In the genomic region with DNA sequence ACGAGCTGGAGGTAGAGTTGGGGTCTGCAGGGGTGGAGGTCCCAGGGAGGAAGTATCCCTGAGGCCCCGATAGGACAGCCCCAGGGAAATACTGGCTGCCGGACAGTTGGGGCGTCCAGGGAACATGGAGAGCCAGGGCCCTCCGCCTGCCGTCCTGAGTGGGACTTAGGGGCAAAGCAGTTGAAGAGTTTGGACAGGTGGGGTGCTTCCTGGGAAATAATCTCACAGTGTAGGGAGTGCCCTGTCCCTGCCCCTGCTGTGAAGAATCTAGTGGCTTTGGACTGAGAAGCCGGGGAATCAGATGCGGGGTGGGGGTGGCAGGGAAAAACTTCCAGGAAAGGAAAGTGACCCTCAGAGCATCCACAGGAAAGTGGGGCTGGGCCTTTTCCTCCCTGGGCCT, we compare ENCODE assay signal across 22 cellular contexts. TPM values are rescaled to one million over a fixed set of nuclear protein-coding genes. Genes with fewer than 3 reads are reported as not detected.
DNase-seq lines count a peak whose midpoint lies in the region; ATAC-seq lines count a peak whose summit lies in the region.
"Had no signal": no experiment of that assay in that cellular context is flagged by ENCODE, and none has a peak within 500 bp of the region (broad histone marks: within the 10 kb centered on the region; RNA-seq: fewer than 3 reads in every experiment).

No MANE protein-coding gene starts in this region.

- no CpG with 5 or more reads among the region's 8 CpGs for WGBS in neuronal stem cell (ENCODE audit: extremely low coverage in 2 of 2, insufficient read length in 2 of 2, insufficient replicate concordance in 1 of 2), 2 donors

- no peak overlapping the region for H2AK5ac ChIP-seq in neuronal stem cell (ENCODE audit: low read depth, low read length)

- H3K4me3 ChIP-seq in BLaER1 treated with 17β-estradiol and CSF1 and Interleukin-3, amounts not matched to agents 10 nM and 100 nM: no peak overlapping the region
- no peak overlapping the region for H3K4me3 ChIP-seq in neuronal stem cell (ENCODE audit: low read length in 2 of 2)
- H3K4me3 ChIP-seq: GM12878 had no signal

- H4K8ac ChIP-seq in neuronal stem cell (ENCODE audit: low read depth, low read length): no peak overlapping the region

- no peak overlapping the region for H2BK12ac ChIP-seq in neuronal stem cell (ENCODE audit: low read length)

- no peak overlapping the region for H3K23ac ChIP-seq in neuronal stem cell (ENCODE audit: low read depth, low read length, poor library complexity)

- peak overlapping the region; percentile 79 for H2BK15ac ChIP-seq in neuronal stem cell (ENCODE audit: low read length)

- H3K14ac ChIP-seq in neuronal stem cell (ENCODE audit: low read length): no peak overlapping the region

- H3K4ac ChIP-seq in neuronal stem cell (ENCODE audit: low read length): no peak overlapping the region

- H3K4me2 ChIP-seq in BLaER1 treated with 17β-estradiol and CSF1 and Interleukin-3, amounts not matched to agents 10 nM and 100 nM: peak overlapping the region; percentile 75 to 95 (median 82)
- no peak overlapping the region for H3K4me2 ChIP-seq in neuronal stem cell (ENCODE audit: insufficient read depth, low read length, poor library complexity, severe bottlenecking)

- peak overlapping the region in 2 of 11 experiments; percentile 29 to 63; a peak in 2 of 22 replicates for H3K9ac ChIP-seq in BLaER1 treated with 17β-estradiol and CSF1 and Interleukin-3, amounts not matched to agents 10 nM and 100 nM
- no peak overlapping the region for H3K9ac ChIP-seq in neuronal stem cell (ENCODE audit: low read depth, low read length, poor library complexity)

- H3K9me3 ChIP-seq in BLaER1 treated with 17β-estradiol and CSF1 and Interleukin-3, amounts not matched to agents 10 nM and 100 nM (replicated peaks in 1 of 11): no peaks in the 10 kb centered on the region
- H3K9me3 ChIP-seq in neuronal stem cell (replicated peaks in 1 of 2; ENCODE audit: control insufficient read depth in 2 of 2, insufficient read depth in 1 of 2, low read depth in 1 of 2, low read length in 2 of 2): no peaks in the 10 kb centered on the region
- H3K9me3 ChIP-seq: BE2C had no signal

- H2BK5ac ChIP-seq in neuronal stem cell (ENCODE audit: low read length): peak overlapping the region; percentile 43

- DNase-seq in neuronal stem cell (ENCODE audit: low spot score) (no peak), NCI-H1105 (lab: John Stamatoyannopoulos, UW) (no peak), NCI-H146 treated with DMSO at 0.1 percent for 48 hours (lab: John Stamatoyannopoulos, UW; ENCODE audit: unreplicated experiment) (no peak)
- DNase-seq: 8988T; ACHN; BE2C; C1 segment of cervical spinal cord; CD4-positive, alpha-beta memory T cell; CD4-positive, CD25-positive, alpha-beta regulatory T cell; CD8-positive, alpha-beta memory T cell; COR-L47; DMS 273 treated with DMSO at 0.1 percent for 48 hours; DMS153; DMS53; DMS79; DND-41; EL; GDM1 had no signal

- no peaks in the 10 kb centered on the region for H3K36me3 ChIP-seq in BLaER1 treated with 17β-estradiol and CSF1 and Interleukin-3, amounts not matched to agents 10 nM and 100 nM
- H3K36me3 ChIP-seq in neuronal stem cell (replicated peaks in 1 of 2; ENCODE audit: control insufficient read depth in 2 of 2, insufficient read depth in 2 of 2, low read length in 2 of 2): no peaks in the 10 kb centered on the region
- H3K36me3 ChIP-seq: BE2C had no signal

- H3K18ac ChIP-seq in neuronal stem cell (ENCODE audit: low read length): no peak overlapping the region

- H3K27ac ChIP-seq in BLaER1 treated with 17β-estradiol and CSF1 and Interleukin-3, amounts not matched to agents 10 nM and 100 nM: peak overlapping the region in 3 of 11 experiments; percentile 37 to 67 (median 48); a peak in 4 of 22 replicates
- H3K27ac ChIP-seq in neuronal stem cell (replicated peaks; ENCODE audit: low read length): no peak overlapping the region

- peak overlapping the region; percentile 21 for H2AFZ ChIP-seq in neuronal stem cell (ENCODE audit: low read length)

- no peak overlapping the region for H2BK120ac ChIP-seq in neuronal stem cell (ENCODE audit: low read depth, low read length)

- H3K27me3 ChIP-seq in BLaER1 treated with 17β-estradiol and CSF1 and Interleukin-3, amounts not matched to agents 10 nM and 100 nM: peaks cover 0 to 12% (median 0%) of the 10 kb centered on the region in 11 experiments; a peak in 5 of 22 replicates
- no peaks in the 10 kb centered on the region for H3K27me3 ChIP-seq in neuronal stem cell (ENCODE audit: control insufficient read depth in 3 of 3, insufficient read depth in 3 of 3, low read depth in 1 of 3, low read length in 3 of 3)
- H3K27me3 ChIP-seq: BE2C had no signal

- ATAC-seq in HG03457 (IDR thresholded peaks at IDR 0.05; ENCODE audit: unreplicated experiment): no peak
- ATAC-seq: GM12878 had no signal

- no peak overlapping the region for H4K91ac ChIP-seq in neuronal stem cell (ENCODE audit: low read depth, low read length, poor library complexity)

- H3K79me1 ChIP-seq in neuronal stem cell (ENCODE audit: low read depth, low read length): no peaks in the 10 kb centered on the region

- no peaks in the 10 kb centered on the region; a peak in 1 of 22 replicates for H4K20me1 ChIP-seq in BLaER1 treated with 17β-estradiol and CSF1 and Interleukin-3, amounts not matched to agents 10 nM and 100 nM

- peaks cover 38 to 58% (median 48%) of the 10 kb centered on the region in 10 experiments for H3K4me1 ChIP-seq in BLaER1 treated with 17β-estradiol and CSF1 and Interleukin-3, amounts not matched to agents 10 nM and 100 nM
- H3K4me1 ChIP-seq in neuronal stem cell (ENCODE audit: control insufficient read depth in 2 of 2, insufficient read depth in 1 of 2, low read depth in 1 of 2, low read length in 2 of 2): peaks cover 1 to 13% of the 10 kb centered on the region in 2 donors

RNA-seq across cellular contexts. Expression of a gene that starts 9.8 kb away (rescaled TPM):
- polyA plus RNA-seq in neuronal stem cell (2013, experiment 1 of 2): 0.67 TPM
- polyA plus RNA-seq in neuronal stem cell (2013, experiment 2 of 2): 0.71 TPM
- polyA plus RNA-seq: CD14-positive monocyte; CD4-positive, alpha-beta memory T cell; CD8-positive, alpha-beta memory T cell had no signal

RNA-seq across cellular contexts. Expression of a gene that starts 31.1 kb away (rescaled TPM):
- polyA plus RNA-seq in neuronal stem cell (2013, experiment 1 of 2): 22.3 TPM
- polyA plus RNA-seq in neuronal stem cell (2013, experiment 2 of 2): 22.5 TPM

RNA-seq across cellular contexts. Expression of a gene that starts 49.0 kb away (rescaled TPM):
- polyA plus RNA-seq in neuronal stem cell (2013, experiment 1 of 2): 1.5 TPM
- 1.6 TPM for polyA plus RNA-seq in neuronal stem cell (2013, experiment 2 of 2)
- polyA plus RNA-seq: CD14-positive monocyte; CD4-positive, alpha-beta memory T cell; CD4-positive, CD25-positive, alpha-beta regulatory T cell; CD8-positive, alpha-beta memory T cell had no signal
